ENCODE assay signal across 9 cellular contexts in genomic region chr2:25253153-25253617, GRCh38.
DNase-seq lines count a peak whose midpoint lies in the region; ATAC-seq and TF ChIP-seq lines count a peak whose summit lies in the region.
"Had no signal": no experiment of that assay in that cellular context is flagged by ENCODE, and none has a peak within 500 bp of the region (broad histone marks: within the 10 kb centered on the region; RNA-seq: fewer than 3 reads in every experiment).

No MANE protein-coding gene starts in this region.

- H3K9me3 Mint-ChIP-seq in Caco-2 (ENCODE audit: unreplicated experiment) (no peaks in the 10 kb centered on the region), WTC11 (0 out of 2 replicates have a peak, but pooled peaks cover 5% of the 10 kb centered on the region)

- peak overlapping the region; percentile 90 for H4K8ac ChIP-seq in trophoblast cell (ENCODE audit: low read depth, low read length)

- BruUV-seq in Caco-2 (replicated peaks; lab: Mats Ljungman, UMichigan): TSS peak; percentile 43

- H3K14ac ChIP-seq in trophoblast cell (ENCODE audit: low read length): peak overlapping the region; percentile 91

- peak overlapping the region; percentile 91 for H2BK5ac ChIP-seq in trophoblast cell (ENCODE audit: low read depth, low read length, poor library complexity)

- CTCF ChIA-PET in Caco-2 (lab: Charles Lee) (interaction anchor here (1.9 to 2.0 kb wide), 2 partner anchors 24 to 109 kb away, joined by 8 to 12 read pairs; no protein-coding TSS in a partner anchor), WTC11 (lab: Charles Lee) (interaction anchor here (1.0 to 3.9 kb wide), 4 partner anchors 24 to 278 kb away, joined by 3 to 31 read pairs (median 10); no protein-coding TSS in a partner anchor)

- peak overlapping the region; percentile 72 for H4K91ac ChIP-seq in trophoblast cell (ENCODE audit: low read depth, low read length)

- peaks cover 15% of the 10 kb centered on the region for H3K79me2 ChIP-seq in trophoblast cell (ENCODE audit: control insufficient read depth, insufficient read depth, low read length, poor library complexity)

- H3K27ac Mint-ChIP-seq in Caco-2 (ENCODE audit: unreplicated experiment): peak overlapping the region; percentile 81
- peak overlapping the region; percentile 55 for H3K27ac Mint-ChIP-seq in WTC11

- no peak for TF ChIP-seq EP300 in gastroesophageal sphincter (IDR thresholded peaks at IDR 0.05)

- no peak for ATAC-seq in WTC11
- ATAC-seq in gastroesophageal sphincter: no peak
- no peak for ATAC-seq in GM19023 (IDR thresholded peaks at IDR 0.05; ENCODE audit: unreplicated experiment)
- no peak for ATAC-seq in GM21390 (IDR thresholded peaks at IDR 0.05; ENCODE audit: unreplicated experiment)

- H3K27me3 ChIP-seq in Caco-2 (replicated peaks; ENCODE audit: control insufficient read depth, insufficient read depth, low read length): no peaks in the 10 kb centered on the region; the same call in 1 of the 2 replicates
- no peaks in the 10 kb centered on the region for H3K27me3 ChIP-seq in gastroesophageal sphincter
- H3K27me3 ChIP-seq in trophoblast cell (ENCODE audit: insufficient read depth, low read length): no peaks in the 10 kb centered on the region

- H2BK120ac ChIP-seq in trophoblast cell (ENCODE audit: insufficient read depth, low read length, poor library complexity): no peak overlapping the region

- WGBS in gastroesophageal sphincter (ENCODE audit: low coverage in 1 of 2), 2 donors: 67 to 100% methylated on average over 1 to 10 of the region's 11 CpGs
- WGBS in trophoblast cell (ENCODE audit: extremely low coverage, insufficient coverage, insufficient read length): no CpG with 5 or more reads among the region's 11 CpGs

- peak overlapping the region; percentile 76 for H3K4me2 ChIP-seq in trophoblast cell (ENCODE audit: low read length)

- TF ChIP-seq CTCF in Caco-2 (IDR thresholded peaks at IDR 0.05; ENCODE audit: insufficient read depth in 1 of 2, low read depth in 1 of 2, low read length in 1 of 2, severe bottlenecking in 1 of 2, unreplicated experiment in 1 of 2) (no peak), WTC11 (IDR thresholded peaks at IDR 0.05) (no peak), gastroesophageal sphincter (IDR thresholded peaks at IDR 0.05) (no peak)

- peak overlapping the region; percentile 52 for H2AK5ac ChIP-seq in trophoblast cell (ENCODE audit: low read length)

- H3K23ac ChIP-seq in trophoblast cell (ENCODE audit: low read length): no peak overlapping the region

- peak overlapping the region; percentile 67 for H3K18ac ChIP-seq in trophoblast cell (ENCODE audit: low read length)

- H3K4me1 ChIP-seq in Caco-2 (peaks cover 31% of the 10 kb centered on the region), gastroesophageal sphincter (peaks cover 3 to 56% (median 23%) of the 10 kb centered on the region in 3 donors), trophoblast cell (ENCODE audit: control insufficient read depth in 1 of 2, insufficient read depth in 2 of 2, low read length in 2 of 2) (peaks cover 20 to 27% of the 10 kb centered on the region in 2 experiments)

- peak overlapping the region; percentile 63 for H2BK12ac ChIP-seq in trophoblast cell (ENCODE audit: low read length)

- H3K27ac ChIP-seq in gastroesophageal sphincter (peak overlapping the region in 3 of 4 donors; percentile 85 to 89 (median 87)), trophoblast cell (ENCODE audit: low read depth, low read length) (peak overlapping the region; percentile 93)

- H3K79me1 ChIP-seq in trophoblast cell (ENCODE audit: low read length): peaks cover 20% of the 10 kb centered on the region

- POLR2A ChIA-PET in Caco-2 (lab: Charles Lee) (interaction anchor here (0.6 to 0.7 kb wide), 2 partner anchors 9 to 1110 kb away, joined by 4 read pairs; no protein-coding TSS in a partner anchor), WTC11 (lab: Charles Lee) (interaction anchor here (0.6 to 2.9 kb wide), 8 partner anchors 13 to 60 kb away, joined by 3 to 14 read pairs (median 6); no protein-coding TSS in a partner anchor)

- H4K12ac ChIP-seq in trophoblast cell (ENCODE audit: low read depth, low read length): peak overlapping the region; percentile 52

- H3K9me3 ChIP-seq in Caco-2: no peaks in the 10 kb centered on the region
- H3K9me3 ChIP-seq in gastroesophageal sphincter: no peaks in the 10 kb centered on the region
- no peaks in the 10 kb centered on the region for H3K9me3 ChIP-seq in trophoblast cell (ENCODE audit: insufficient read depth, low read depth, low read length)

- no peak overlapping the region for H3K9ac ChIP-seq in trophoblast cell (ENCODE audit: low read length)

- H3K27me3 Mint-ChIP-seq in Caco-2 (ENCODE audit: insufficient read depth, unreplicated experiment): peaks cover 13% of the 10 kb centered on the region
- H3K27me3 Mint-ChIP-seq in WTC11 (ENCODE audit: low read depth): no peaks in the 10 kb centered on the region; the same call in 1 of the 2 replicates

- H3K36me3 ChIP-seq in Caco-2 (ENCODE audit: control insufficient read depth, insufficient read depth, low read length) (no peaks in the 10 kb centered on the region; the same call in none of the 2 replicates), gastroesophageal sphincter (peaks cover 0 to 26% of the 10 kb centered on the region in 2 donors), trophoblast cell (ENCODE audit: control insufficient read depth in 1 of 2, insufficient read depth in 2 of 2, low read length in 2 of 2) (peaks cover 0 to 2% of the 10 kb centered on the region in 2 experiments)

- peak overlapping the region; percentile 83 for H3K4me3 Mint-ChIP-seq in Caco-2 (ENCODE audit: unreplicated experiment)
- H3K4me3 Mint-ChIP-seq in WTC11: peak overlapping the region; percentile 65

- intact Hi-C loops in Caco-2 (cut with micrococcal nuclease; ENCODE audit: unreplicated experiment): no loop called here

- no peak for TF ChIP-seq POLR2A in gastroesophageal sphincter (IDR thresholded peaks at IDR 0.05)

- peaks cover 29% of the 10 kb centered on the region for H3K36me3 Mint-ChIP-seq in Caco-2 (ENCODE audit: insufficient read depth, unreplicated experiment)
- H3K36me3 Mint-ChIP-seq in WTC11: peaks cover 39% of the 10 kb centered on the region

- H3K4me3 ChIP-seq in Caco-2 (ENCODE audit: low read depth, low read length) (peak overlapping the region; percentile 48), gastroesophageal sphincter (peak overlapping the region in 1 of 2 donors; percentile 76), trophoblast cell (ENCODE audit: low read depth, low read length) (peak overlapping the region; percentile 32)

- DNase-seq in Caco-2 (no peak), WTC11 (ENCODE audit: low spot score) (no peak), trophoblast cell (peak; percentile 96 to 98), NCI-H1694 (lab: John Stamatoyannopoulos, UW) (no peak), NCI-H510A treated with DMSO at 0.1 percent for 48 hours (lab: John Stamatoyannopoulos, UW) (no peak)
- DNase-seq: NCI-H774 had no signal

- H3K4me1 Mint-ChIP-seq in Caco-2 (ENCODE audit: low read depth, unreplicated experiment) (peaks cover 27% of the 10 kb centered on the region), WTC11 (peaks cover 64% of the 10 kb centered on the region)

- H3K4ac ChIP-seq in trophoblast cell (ENCODE audit: low read depth, low read length): peak overlapping the region; percentile 53

- H2AFZ ChIP-seq in trophoblast cell (ENCODE audit: insufficient read depth, low read length, poor library complexity): peak overlapping the region; percentile 53

TF ChIP-seq in WTC11, 78 proteins besides CTCF, POLR2A, EP300 and RAD21 (continues in another document):
- TF ChIP-seq TP53 (CRISPR knock-in tag; IDR thresholded peaks at IDR 0.05) (no peak), OVOL2 (CRISPR knock-in tag; IDR thresholded peaks at IDR 0.05; ENCODE audit: borderline replicate concordance) (no peak), MLX (CRISPR knock-in tag; IDR thresholded peaks at IDR 0.05) (no peak), ZBTB21 (CRISPR knock-in tag; IDR thresholded peaks at IDR 0.05; ENCODE audit: borderline replicate concordance) (no peak), ZMAT4 (CRISPR knock-in tag; IDR thresholded peaks at IDR 0.05) (no peak), KAT7 (CRISPR knock-in tag; IDR thresholded peaks at IDR 0.05; ENCODE audit: borderline replicate concordance) (no peak), ZNF425 (CRISPR knock-in tag; conservative IDR thresholded peaks at IDR 0.05) (no peak)

Comparison
In these comparisons a context has a peak if more than half of its experiments do, and no peak if none do; other contexts are left out.
1. DNase-seq: peak in trophoblast cell (2 of 2); none in Caco-2 (0 of 2), WTC11 (single experiment), NCI-H1694 (single experiment) and NCI-H510A treated with DMSO at 0.1 percent for 48 hours (single experiment).